Comparison of ENCODE assay signal across 18 cellular contexts in genomic region chrX:1334854-1335253, GRCh38. TPM values are rescaled to one million over a fixed set of nuclear protein-coding genes. Genes with fewer than 3 reads are reported as not detected.
DNase-seq lines count a peak whose midpoint lies in the region; ATAC-seq and TF ChIP-seq lines count a peak whose summit lies in the region.
"Had no signal": no experiment of that assay in that cellular context is flagged by ENCODE, and none has a peak within 500 bp of the region (broad histone marks: within the 10 kb centered on the region; RNA-seq: fewer than 3 reads in every experiment).

No MANE protein-coding gene starts in this region.

- TF ChIP-seq CTCF in dorsolateral prefrontal cortex (IDR thresholded peaks at IDR 0.05 in 54 of 56, conservative IDR thresholded peaks at IDR 0.05 in 2 of 56; ENCODE audit: low read depth in 1 of 56, partially characterized antibody in 56 of 56), result no peak

- peaks cover 37% of the 10 kb centered on the region for H3K36me3 Mint-ChIP-seq in T-helper 2 cell treated with Interferon-gamma antibody and Interleukin-4, amounts not matched to agents 5 μg/mL and 100 μg/mL, for 36 hours (ENCODE audit: low read depth)
- H3K36me3 Mint-ChIP-seq: CD4-positive, CD25-positive, alpha-beta regulatory T cell had no signal

- peaks cover 15% of the 10 kb centered on the region for H3K9me3 Mint-ChIP-seq in T-helper 2 cell treated with Interferon-gamma antibody and Interleukin-4, amounts not matched to agents 5 μg/mL and 100 μg/mL, for 36 hours

- intact Hi-C loops in left colon (cut with DNase I, micrococcal nuclease) (no loop called here), sciatic nerve (cut with DNase I) (no loop called here), dorsolateral prefrontal cortex (cut with DNase I) (no loop called here)

- H3K27ac ChIP-seq in dorsolateral prefrontal cortex, result no peak overlapping the region

- no peak overlapping the region for H3K4me3 Mint-ChIP-seq in T-helper 2 cell treated with Interferon-gamma antibody and Interleukin-4, amounts not matched to agents 5 μg/mL and 100 μg/mL, for 36 hours
- H3K4me3 Mint-ChIP-seq: CD4-positive, CD25-positive, alpha-beta regulatory T cell had no signal

- H3K27ac Mint-ChIP-seq in T-helper 2 cell treated with Interferon-gamma antibody and Interleukin-4, amounts not matched to agents 5 μg/mL and 100 μg/mL, for 36 hours, result peak overlapping the region; percentile 62
- H3K27ac Mint-ChIP-seq: CD4-positive, CD25-positive, alpha-beta regulatory T cell had no signal

- DNase-seq in T-helper 2 cell treated with Interferon-gamma antibody and Interleukin-4, amounts not matched to agents 5 μg/mL and 100 μg/mL, for 36 hours (ENCODE audit: low spot score), result no peak
- DNase-seq in T-helper 2 cell, result no peak
- DNase-seq in H4 (ENCODE audit: low spot score), result peak; percentile 76
- DNase-seq in left colon, result no peak
- no peak for DNase-seq in sciatic nerve (ENCODE audit: low spot score)
- DNase-seq in dorsolateral prefrontal cortex, result no peak
- DNase-seq in activated CD4-positive, alpha-beta T cell treated with anti-CD3 and anti-CD28 coated beads, Interleukin-2, amount 50 U/mL, for 48 hours, result no peak
- DNase-seq: 8988T; CD4-positive, CD25-positive, alpha-beta regulatory T cell; DMS53; NCI-H1092; NCI-H226; NCI-H526 treated with DMSO at 0.1 percent for 48 hours; PC-3; SHP77 had no signal

- peaks cover 0 to 11% (median 0%) of the 10 kb centered on the region in 45 donors for H3K27me3 ChIP-seq in dorsolateral prefrontal cortex

- ATAC-seq in left colon, result peak; percentile 53
- ATAC-seq in sciatic nerve, result peak; percentile 49
- ATAC-seq in GM21360 (IDR thresholded peaks at IDR 0.05; ENCODE audit: unreplicated experiment), result no peak
- ATAC-seq: K562, PC-3, SK-N-SH treated with all-trans-retinoic acid at 6 μM for 48 hours had no signal

- no peak overlapping the region for H3K4me3 ChIP-seq in dorsolateral prefrontal cortex
- H3K4me3 ChIP-seq: K562 had no signal

- no peaks in the 10 kb centered on the region for H3K27me3 Mint-ChIP-seq in T-helper 2 cell treated with Interferon-gamma antibody and Interleukin-4, amounts not matched to agents 5 μg/mL and 100 μg/mL, for 36 hours (ENCODE audit: low read depth)

- peaks cover 25% of the 10 kb centered on the region for H3K4me1 Mint-ChIP-seq in T-helper 2 cell treated with Interferon-gamma antibody and Interleukin-4, amounts not matched to agents 5 μg/mL and 100 μg/mL, for 36 hours (ENCODE audit: low read depth)

RNA-seq across cellular contexts. Expression of gene IL3RA, which starts 1.7 kb away (rescaled TPM):
- total RNA-seq in H4 (2014; rRNA removed; shearing (Covaris generic)), result 0.72 and 1.1 TPM in 2 replicates
- total RNA-seq in left colon (1 to 10 TPM; 3.9 to 9.4 TPM), sciatic nerve (17.5 TPM), dorsolateral prefrontal cortex (1 to 10 TPM in 99 of 120 experiments, under 1 TPM in 21; 0.29 to 8.8 (median 2.0) TPM)
- total RNA-seq: K562, PC-3 had no signal

RNA-seq across cellular contexts. Expression of gene SLC25A6, which starts 57.1 kb away (rescaled TPM):
- total RNA-seq in H4 (2014; rRNA removed; shearing (Covaris generic)), result 245 and 252 TPM in 2 replicates
- total RNA-seq in left colon (100 to 1,000 TPM; 452 to 482 TPM), sciatic nerve (167 TPM), dorsolateral prefrontal cortex (100 to 1,000 TPM; 158 to 287 (median 202) TPM)
